In the genomic region with DNA sequence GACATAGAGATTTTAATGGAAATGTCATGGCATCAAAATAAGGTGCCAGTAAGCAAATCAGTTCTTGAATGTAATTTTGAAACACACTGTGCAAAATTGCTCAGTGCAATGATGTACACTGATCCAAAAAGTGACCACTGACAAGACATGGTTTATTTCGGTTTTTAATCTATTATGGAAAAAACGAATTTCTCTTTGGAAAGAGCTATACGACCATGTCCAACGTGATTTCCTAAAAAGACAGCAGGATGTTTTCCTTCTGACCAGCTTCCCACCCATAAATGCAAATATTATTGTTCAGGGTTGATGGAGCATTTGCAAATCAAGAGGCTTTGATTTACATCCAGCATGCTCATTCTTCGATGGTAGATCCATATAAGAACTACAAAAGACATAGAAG, we compare ENCODE assay signal across 9 cellular contexts. TPM values are rescaled to one million over a fixed set of nuclear protein-coding genes. Genes with fewer than 3 reads are reported as not detected.
"Had no signal": no experiment of that assay in that cellular context is flagged by ENCODE, and none has a peak within 500 bp of the region (broad histone marks: within the 10 kb centered on the region; RNA-seq: fewer than 3 reads in every experiment).

No MANE protein-coding gene starts in this region.

- H3K4me3 ChIP-seq: GM12878 had no signal

- DNase-seq: GDM1, GF-D8 had no signal

- ATAC-seq: GM12878 had no signal

- FAIRE-seq: G401.6, GM12878, GM12891, GM12892, GM18507, GM19239 had no signal

RNA-seq across cellular contexts. Expression of gene MAGEA1, which starts 17.1 kb away (rescaled TPM):
- total RNA-seq: G401, GM12878 had no signal
